8 cellular contexts compared by ENCODE assay signal in the genomic region with DNA sequence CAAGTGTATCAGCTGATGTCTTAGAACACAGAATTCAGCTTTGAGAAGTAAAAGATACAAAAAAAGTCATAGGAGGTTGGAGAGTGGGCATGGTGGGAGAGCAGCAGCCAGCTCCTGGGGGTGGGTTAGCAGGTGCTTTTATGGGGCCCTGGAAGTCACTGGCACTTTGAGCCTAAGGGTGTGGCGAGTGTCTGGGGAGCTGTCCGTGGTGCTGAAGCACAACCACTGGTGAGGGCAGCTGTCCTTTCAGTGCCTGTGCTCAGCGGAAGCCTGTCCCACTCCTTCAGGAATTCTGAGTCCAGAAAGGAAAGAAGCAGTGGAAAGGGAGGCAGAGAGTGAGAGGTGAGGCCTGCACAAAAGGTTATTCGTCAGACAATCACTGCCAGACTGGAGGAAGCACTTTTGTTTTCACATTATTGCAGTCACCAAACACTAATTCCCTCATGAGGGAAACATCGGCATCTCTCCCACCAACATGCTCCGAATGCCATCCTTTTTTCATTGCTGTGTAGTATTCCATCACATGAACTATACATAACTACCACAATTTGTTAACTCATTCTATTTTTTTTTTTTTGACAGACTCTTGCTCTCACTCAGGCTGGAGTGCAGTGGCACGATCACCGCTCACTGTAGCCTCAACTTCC. TPM values are rescaled to one million over a fixed set of nuclear protein-coding genes. Genes with fewer than 3 reads are reported as not detected.
A peak's percentile ranks its signal among the peaks of the same experiment; 100 is the strongest.
DNase-seq lines count a peak whose midpoint lies in the region; ATAC-seq, FAIRE-seq and TF ChIP-seq lines count a peak whose summit lies in the region.

No MANE protein-coding gene starts in this region.

- TF ChIP-seq POLR2A in GM18505 (IDR thresholded peaks at IDR 0.05; ENCODE audit: borderline replicate concordance, extremely low read depth, insufficient read depth, insufficient read length), result no peak

- no peak for ATAC-seq in GM18505 (IDR thresholded peaks at IDR 0.05; ENCODE audit: unreplicated experiment)
- ATAC-seq in HG03571 (IDR thresholded peaks at IDR 0.05; ENCODE audit: unreplicated experiment), result no peak

- DNase-seq in NCI-H82 (lab: John Stamatoyannopoulos, UW) (peak; percentile 27), NCI-H82 treated with DMSO at 0.1 percent for 48 hours (lab: John Stamatoyannopoulos, UW; ENCODE audit: unreplicated experiment) (no peak), dedifferentiated amniotic fluid mesenchymal stem cell (ENCODE audit: extremely low spot score) (peak; percentile 18), mucosa of gallbladder (ENCODE audit: low spot score) (peak; percentile 57), urothelium cell line (ENCODE audit: low spot score) (peak; percentile 73)
- peak in 3 of 4 experiments; percentile 7 to 24 (median 9) for DNase-seq in activated CD4-positive, CD25-positive, alpha-beta regulatory T cell (lab: John Stamatoyannopoulos, UW)

- FAIRE-seq in urothelium cell line (lab: Jason Lieb, UNC), result peak; percentile 44

RNA-seq across cellular contexts. Expression of a gene that starts 59.4 kb away (rescaled TPM):
- 75.9 TPM for total RNA-seq in mucosa of gallbladder
